In the genomic region with DNA sequence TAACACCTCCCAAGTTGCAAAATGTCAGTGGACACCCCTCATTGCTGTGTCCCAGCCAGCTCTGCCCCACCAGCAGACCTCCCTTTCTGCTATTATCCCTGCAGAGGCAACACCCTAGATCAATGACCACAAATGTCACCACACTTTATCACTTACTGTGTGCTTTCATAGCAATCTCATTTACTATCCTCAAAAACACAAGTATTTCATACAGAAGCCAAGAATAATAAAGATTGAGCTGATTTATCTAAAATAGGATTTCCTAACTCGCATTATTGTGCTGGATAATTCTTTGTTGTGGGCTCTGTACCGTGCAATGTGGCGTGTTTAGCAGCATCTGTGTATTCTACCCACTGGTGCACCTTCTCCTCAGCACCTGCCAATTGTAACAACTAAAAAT, we compare ENCODE assay signal across 1 cellular context.
TF ChIP-seq lines count a peak whose summit lies in the region.

No MANE protein-coding gene starts in this region.

TF ChIP-seq in GM23338, 12 proteins besides CTCF, POLR2A, EP300 and RAD21 (continued from another document):
- TF ChIP-seq EZH2phosphoT487 (IDR thresholded peaks at IDR 0.05; ENCODE audit: unreplicated experiment) = no peak
- TF ChIP-seq STAT1 (IDR thresholded peaks at IDR 0.05; ENCODE audit: unreplicated experiment) = no peak
